ENCODE assay signal across 11 cellular contexts in genomic region chr2:43192939-43193651, GRCh38. TPM values are rescaled to one million over a fixed set of nuclear protein-coding genes. Genes with fewer than 3 reads are reported as not detected.
A peak's percentile ranks its signal among the peaks of the same experiment; 100 is the strongest.
DNase-seq lines count a peak whose midpoint lies in the region; TF ChIP-seq lines count a peak whose summit lies in the region.
"Had no signal": no experiment of that assay in that cellular context is flagged by ENCODE, and none has a peak within 500 bp of the region (broad histone marks: within the 10 kb centered on the region; RNA-seq: fewer than 3 reads in every experiment).

No MANE protein-coding gene starts in this region.

- peaks cover 0 to 2% (median 0%) of the 10 kb centered on the region in 3 donors for H3K36me3 Mint-ChIP-seq in CD8-positive, alpha-beta memory T cell

- peaks cover 53 to 73% (median 59%) of the 10 kb centered on the region in 3 donors for H3K4me1 Mint-ChIP-seq in CD8-positive, alpha-beta memory T cell

- peak overlapping the region; percentile 86 for H3K27ac ChIP-seq in CD8-positive, alpha-beta memory T cell (ENCODE audit: low read depth, low read length)
- peak overlapping the region; percentile 98 for H3K27ac ChIP-seq in OCI-LY3 (ENCODE audit: low read length)
- no peak overlapping the region for H3K27ac ChIP-seq in neuronal stem cell (replicated peaks; ENCODE audit: low read length)

- in situ Hi-C loops in ACHN (cut with HindIII; ENCODE audit: low pct_ligation_motif_present, low pct_unique_long_range_greater_than_20kb, low sequenced_read_pairs): no loop called here

- no peak overlapping the region for H3K14ac ChIP-seq in neuronal stem cell (ENCODE audit: low read length)

- no peaks in the 10 kb centered on the region for H3K36me3 ChIP-seq in CD8-positive, alpha-beta memory T cell (ENCODE audit: insufficient read depth, low read length)
- H3K36me3 ChIP-seq in OCI-LY3 (replicated peaks; ENCODE audit: low read depth, low read length) (no peaks in the 10 kb centered on the region), endocrine pancreas (ENCODE audit: control insufficient read depth, insufficient read depth, low read length) (no peaks in the 10 kb centered on the region), neuronal stem cell (replicated peaks in 1 of 2; ENCODE audit: control insufficient read depth in 2 of 2, insufficient read depth in 2 of 2, low read length in 2 of 2) (no peaks in the 10 kb centered on the region)
- H3K36me3 ChIP-seq: HAP-1 had no signal

- H3K4me2 ChIP-seq in OCI-LY3 (ENCODE audit: low read length) (peak overlapping the region; percentile 99), neuronal stem cell (ENCODE audit: insufficient read depth, low read length, poor library complexity, severe bottlenecking) (no peak overlapping the region)

- TF ChIP-seq CTCF in OCI-LY3 (IDR thresholded peaks at IDR 0.05; ENCODE audit: low read depth, low read length): no peak

- POLR2A ChIA-PET in CD8-positive, alpha-beta memory T cell (lab: Charles Lee): interaction anchor here (0.6 to 3.1 kb wide), 8 partner anchors 29 to 834 kb away, joined by 3 to 16 read pairs (median 4); partner anchors contain the start of gene ZFP36L2

- peak overlapping the region; percentile 35 for H3K23ac ChIP-seq in neuronal stem cell (ENCODE audit: low read depth, low read length, poor library complexity)

- H3K4me1 ChIP-seq in CD8-positive, alpha-beta memory T cell (ENCODE audit: insufficient read depth, low read length): peaks cover 82% of the 10 kb centered on the region
- H3K4me1 ChIP-seq in OCI-LY3 (ENCODE audit: low read length) (peaks cover 41% of the 10 kb centered on the region), endocrine pancreas (ENCODE audit: control insufficient read depth, insufficient read depth, low read length) (peaks cover 9% of the 10 kb centered on the region), neuronal stem cell (ENCODE audit: control insufficient read depth in 2 of 2, insufficient read depth in 1 of 2, low read depth in 1 of 2, low read length in 2 of 2) (peaks cover 8 to 11% of the 10 kb centered on the region in 2 donors)
- H3K4me1 ChIP-seq: HAP-1 had no signal

- H2BK5ac ChIP-seq in neuronal stem cell (ENCODE audit: low read length): no peak overlapping the region

- WGBS in neuronal stem cell (ENCODE audit: extremely low coverage in 2 of 2, insufficient read length in 2 of 2, insufficient replicate concordance in 1 of 2), 2 donors: no CpG with 5 or more reads among the region's 10 CpGs

- H3K9ac ChIP-seq in OCI-LY3 (ENCODE audit: low read length) (peak overlapping the region; percentile 86), endocrine pancreas (ENCODE audit: control insufficient read depth, insufficient read depth, low read length) (peak overlapping the region; percentile 17), neuronal stem cell (ENCODE audit: low read depth, low read length, poor library complexity) (no peak overlapping the region)

- H4K8ac ChIP-seq in neuronal stem cell (ENCODE audit: low read depth, low read length): peak overlapping the region; percentile 58

- no peaks in the 10 kb centered on the region for H3K79me2 ChIP-seq in OCI-LY3 (ENCODE audit: low read length)

- no peaks in the 10 kb centered on the region for H3K9me3 Mint-ChIP-seq in CD8-positive, alpha-beta memory T cell

- no peak overlapping the region for H2BK120ac ChIP-seq in neuronal stem cell (ENCODE audit: low read depth, low read length)

- H3K4ac ChIP-seq in neuronal stem cell (ENCODE audit: low read length): peak overlapping the region; percentile 53

- H2AFZ ChIP-seq in OCI-LY3 (ENCODE audit: low read depth, low read length): no peak overlapping the region
- no peak overlapping the region for H2AFZ ChIP-seq in neuronal stem cell (ENCODE audit: low read length)

- no peaks in the 10 kb centered on the region for H3K27me3 Mint-ChIP-seq in CD8-positive, alpha-beta memory T cell

- H4K20me1 ChIP-seq in OCI-LY3 (ENCODE audit: insufficient read depth, low read length): no peaks in the 10 kb centered on the region

- CTCF ChIA-PET in CD8-positive, alpha-beta memory T cell (lab: Charles Lee): interaction anchor here (0.8 to 5.3 kb wide), 9 partner anchors 9 to 61 kb away, joined by 3 to 30 read pairs (median 7); partner anchors contain the start of gene ZFP36L2

- no peak for DNase-seq in CD8-positive, alpha-beta memory T cell
- DNase-seq in neuronal stem cell (ENCODE audit: low spot score): no peak
- no peak for DNase-seq in GM19240 (ENCODE audit: insufficient read length, low spot score)
- DNase-seq in inferior parietal cortex (ENCODE audit: extremely low spot score): no peak
- DNase-seq in ACHN: no peak
- DNase-seq: caudate nucleus, NCI-H2081, T1000 had no signal

- H4K91ac ChIP-seq in neuronal stem cell (ENCODE audit: low read depth, low read length, poor library complexity): peak overlapping the region; percentile 17

- H2BK12ac ChIP-seq in neuronal stem cell (ENCODE audit: low read length): peak overlapping the region; percentile 11

- no peaks in the 10 kb centered on the region for H3K27me3 ChIP-seq in CD8-positive, alpha-beta memory T cell (ENCODE audit: insufficient read depth, low read length, poor library complexity, severe bottlenecking)
- H3K27me3 ChIP-seq in OCI-LY3 (ENCODE audit: low read depth, low read length): no peaks in the 10 kb centered on the region
- no peaks in the 10 kb centered on the region for H3K27me3 ChIP-seq in endocrine pancreas (ENCODE audit: control insufficient read depth, insufficient read depth, low read length)
- no peaks in the 10 kb centered on the region for H3K27me3 ChIP-seq in neuronal stem cell (ENCODE audit: control insufficient read depth in 3 of 3, insufficient read depth in 3 of 3, low read depth in 1 of 3, low read length in 3 of 3)

- peak overlapping the region; percentile 46 for H3K18ac ChIP-seq in neuronal stem cell (ENCODE audit: low read length)

- H3K4me3 Mint-ChIP-seq in CD8-positive, alpha-beta memory T cell: peak overlapping the region in 6 of 7 donors; percentile 58 to 92 (median 84)

- no peak overlapping the region for H2BK15ac ChIP-seq in neuronal stem cell (ENCODE audit: low read length)

- H3K9me3 ChIP-seq in CD8-positive, alpha-beta memory T cell (ENCODE audit: low read length): no peaks in the 10 kb centered on the region
- H3K9me3 ChIP-seq in OCI-LY3 (ENCODE audit: insufficient read depth, low read length) (no peaks in the 10 kb centered on the region), endocrine pancreas (ENCODE audit: control insufficient read depth, low read length) (no peaks in the 10 kb centered on the region), neuronal stem cell (replicated peaks in 1 of 2; ENCODE audit: control insufficient read depth in 2 of 2, insufficient read depth in 1 of 2, low read depth in 1 of 2, low read length in 2 of 2) (no peaks in the 10 kb centered on the region)
- H3K9me3 ChIP-seq: HAP-1 had no signal

- H3K4me3 ChIP-seq in CD8-positive, alpha-beta memory T cell (ENCODE audit: low read length): peak overlapping the region; percentile 74
- H3K4me3 ChIP-seq in OCI-LY3 (ENCODE audit: low read length) (peak overlapping the region; percentile 72), endocrine pancreas (ENCODE audit: control insufficient read depth, insufficient read depth, low read length) (no peak overlapping the region), neuronal stem cell (ENCODE audit: low read length in 2 of 2) (peak overlapping the region in 1 of 2 donors; percentile 30)
- H3K4me3 ChIP-seq: HAP-1 had no signal

- H3K79me1 ChIP-seq in neuronal stem cell (ENCODE audit: low read depth, low read length): no peaks in the 10 kb centered on the region

- H2AK5ac ChIP-seq in neuronal stem cell (ENCODE audit: low read depth, low read length): peak overlapping the region; percentile 86

- H3K27ac Mint-ChIP-seq in CD8-positive, alpha-beta memory T cell: peak overlapping the region; percentile 95 to 100 (median 98)

RNA-seq across cellular contexts. Expression of gene ZFP36L2, which starts 33.3 kb away (rescaled TPM):
- 10 to 100 TPM; 98.0 to 98.6 TPM for total RNA-seq in CD8-positive, alpha-beta memory T cell
- polyA plus RNA-seq in CD8-positive, alpha-beta memory T cell: 737 TPM
- 39.5 TPM for polyA plus RNA-seq in neuronal stem cell (2013, experiment 1 of 2)
- 40.0 TPM for polyA plus RNA-seq in neuronal stem cell (2013, experiment 2 of 2)
